Comparison of ENCODE assay signal across 8 cellular contexts in genomic region chr4:39978378-39978775, GRCh38. TPM values are rescaled to one million over a fixed set of nuclear protein-coding genes. Genes with fewer than 3 reads are reported as not detected.
A peak's percentile ranks its signal among the peaks of the same experiment; 100 is the strongest.
DNase-seq lines count a peak whose midpoint lies in the region; ATAC-seq and TF ChIP-seq lines count a peak whose summit lies in the region.

No MANE protein-coding gene starts in this region.

- H2BK5ac ChIP-seq in neuronal stem cell (ENCODE audit: low read length) = no peak overlapping the region

- no peak overlapping the region for H3K4ac ChIP-seq in neuronal stem cell (ENCODE audit: low read length)

- H3K4me2 ChIP-seq in OCI-LY3 (ENCODE audit: low read length) (peak overlapping the region; percentile 93), neuronal stem cell (ENCODE audit: insufficient read depth, low read length, poor library complexity, severe bottlenecking) (peak overlapping the region; percentile 65)

- no peak overlapping the region for H3K18ac ChIP-seq in neuronal stem cell (ENCODE audit: low read length)

- H3K27ac ChIP-seq in OCI-LY3 (ENCODE audit: low read length) (peak overlapping the region; percentile 67), neuronal stem cell (replicated peaks; ENCODE audit: low read length) (no peak overlapping the region)

- peaks cover 16% of the 10 kb centered on the region for H3K36me3 ChIP-seq in OCI-LY3 (replicated peaks; ENCODE audit: low read depth, low read length)
- no peaks in the 10 kb centered on the region for H3K36me3 ChIP-seq in endocrine pancreas (ENCODE audit: control insufficient read depth, insufficient read depth, low read length)
- peaks cover 9 to 29% of the 10 kb centered on the region in 2 donors for H3K36me3 ChIP-seq in neuronal stem cell (replicated peaks in 1 of 2; ENCODE audit: control insufficient read depth in 2 of 2, insufficient read depth in 2 of 2, low read length in 2 of 2)

- peak overlapping the region; percentile 98 for H2AFZ ChIP-seq in OCI-LY3 (ENCODE audit: low read depth, low read length)
- peak overlapping the region; percentile 91 for H2AFZ ChIP-seq in neuronal stem cell (ENCODE audit: low read length)

- no peak for ATAC-seq in GM21528 (IDR thresholded peaks at IDR 0.05; ENCODE audit: low FRiP score, unreplicated experiment)
- no peak for ATAC-seq in HG02884 (IDR thresholded peaks at IDR 0.05; ENCODE audit: unreplicated experiment)

- H4K8ac ChIP-seq in neuronal stem cell (ENCODE audit: low read depth, low read length) = no peak overlapping the region

- no peak overlapping the region for H3K14ac ChIP-seq in neuronal stem cell (ENCODE audit: low read length)

- H2BK120ac ChIP-seq in neuronal stem cell (ENCODE audit: low read depth, low read length) = no peak overlapping the region

- no peak overlapping the region for H2BK15ac ChIP-seq in neuronal stem cell (ENCODE audit: low read length)

- H3K36me3 Mint-ChIP-seq in CD14-positive monocyte = peaks cover 14 to 21% of the 10 kb centered on the region in 2 donors

- peaks cover 0 to 1% (median 1%) of the 10 kb centered on the region in 3 donors for H3K27me3 Mint-ChIP-seq in CD14-positive monocyte (ENCODE audit: low read depth in 3 of 3)

- H3K23ac ChIP-seq in neuronal stem cell (ENCODE audit: low read depth, low read length, poor library complexity) = no peak overlapping the region

- H3K4me3 ChIP-seq in OCI-LY3 (ENCODE audit: low read length) (peak overlapping the region; percentile 97), endocrine pancreas (ENCODE audit: control insufficient read depth, insufficient read depth, low read length) (peak overlapping the region; percentile 14), neuronal stem cell (ENCODE audit: low read length in 2 of 2) (peak overlapping the region in 1 of 2 donors; percentile 58)

- H4K20me1 ChIP-seq in OCI-LY3 (ENCODE audit: insufficient read depth, low read length) = peaks cover 13% of the 10 kb centered on the region

- H3K9me3 ChIP-seq in OCI-LY3 (ENCODE audit: insufficient read depth, low read length) = no peaks in the 10 kb centered on the region
- no peaks in the 10 kb centered on the region for H3K9me3 ChIP-seq in endocrine pancreas (ENCODE audit: control insufficient read depth, low read length)
- peaks cover 2 to 4% of the 10 kb centered on the region in 2 donors for H3K9me3 ChIP-seq in neuronal stem cell (replicated peaks in 1 of 2; ENCODE audit: control insufficient read depth in 2 of 2, insufficient read depth in 1 of 2, low read depth in 1 of 2, low read length in 2 of 2)

- H3K4me3 Mint-ChIP-seq in CD14-positive monocyte = peak overlapping the region; percentile 82 to 94

- peaks cover 13% of the 10 kb centered on the region for H3K4me1 Mint-ChIP-seq in CD14-positive monocyte

- peak overlapping the region; percentile 69 to 93 (median 87) for H3K27ac Mint-ChIP-seq in CD14-positive monocyte

- intact Hi-C loops in CD14-positive monocyte (cut with micrococcal nuclease) = loop anchor here (5.0 kb wide), 2 partner anchors 281 to 521 kb away; partner anchors contain the start of genes LIAS (in 2 of the 2), RPL9 (in 2 of the 2) and UBE2K (in 2 of the 2)

- peaks cover 42% of the 10 kb centered on the region for H3K79me2 ChIP-seq in OCI-LY3 (ENCODE audit: low read length)

- H3K27me3 ChIP-seq in OCI-LY3 (ENCODE audit: low read depth, low read length) (no peaks in the 10 kb centered on the region), endocrine pancreas (ENCODE audit: control insufficient read depth, insufficient read depth, low read length) (no peaks in the 10 kb centered on the region), neuronal stem cell (ENCODE audit: control insufficient read depth in 3 of 3, insufficient read depth in 3 of 3, low read depth in 1 of 3, low read length in 3 of 3) (no peaks in the 10 kb centered on the region)

- H3K9ac ChIP-seq in OCI-LY3 (ENCODE audit: low read length) (peak overlapping the region; percentile 90), endocrine pancreas (ENCODE audit: control insufficient read depth, insufficient read depth, low read length) (peak overlapping the region; percentile 2), neuronal stem cell (ENCODE audit: low read depth, low read length, poor library complexity) (no peak overlapping the region)

- H2BK12ac ChIP-seq in neuronal stem cell (ENCODE audit: low read length) = no peak overlapping the region

- H4K91ac ChIP-seq in neuronal stem cell (ENCODE audit: low read depth, low read length, poor library complexity) = no peak overlapping the region

- TF ChIP-seq CTCF in CD14-positive monocyte (IDR thresholded peaks at IDR 0.05) (no peak), OCI-LY3 (IDR thresholded peaks at IDR 0.05; ENCODE audit: low read depth, low read length) (no peak)

- peaks cover 7% of the 10 kb centered on the region for H3K79me1 ChIP-seq in neuronal stem cell (ENCODE audit: low read depth, low read length)

- H2AK5ac ChIP-seq in neuronal stem cell (ENCODE audit: low read depth, low read length) = no peak overlapping the region

- no peaks in the 10 kb centered on the region for H3K9me3 Mint-ChIP-seq in CD14-positive monocyte

- H3K4me1 ChIP-seq in OCI-LY3 (ENCODE audit: low read length) (peaks cover 18% of the 10 kb centered on the region), endocrine pancreas (ENCODE audit: control insufficient read depth, insufficient read depth, low read length) (peaks cover 9% of the 10 kb centered on the region), neuronal stem cell (ENCODE audit: control insufficient read depth in 2 of 2, insufficient read depth in 1 of 2, low read depth in 1 of 2, low read length in 2 of 2) (peaks cover 2 to 4% of the 10 kb centered on the region in 2 donors)

- no CpG with 5 or more reads among the region's 5 CpGs for WGBS in neuronal stem cell (ENCODE audit: extremely low coverage in 2 of 2, insufficient read length in 2 of 2, insufficient replicate concordance in 1 of 2), 2 donors

- DNase-seq in CD14-positive monocyte (ENCODE audit: low spot score) (no peak), neuronal stem cell (ENCODE audit: low spot score) (no peak), KG1 (lab: John Stamatoyannopoulos, UW) (no peak), cerebellar cortex (ENCODE audit: low spot score) (no peak)

RNA-seq across cellular contexts. Expression of gene PDS5A, which starts 0.7 kb away (rescaled TPM):
- polyA plus RNA-seq in CD14-positive monocyte = 10 to 100 TPM; 14.2 to 17.7 TPM
- 36.4 TPM for polyA plus RNA-seq in neuronal stem cell (2013, experiment 1 of 2)
- polyA plus RNA-seq in neuronal stem cell (2013, experiment 2 of 2) = 36.7 TPM
